In genomic region chr9:748861-749497, GRCh38 we compare ENCODE assay signal across 12 cellular contexts.
DNase-seq lines count a peak whose midpoint lies in the region; ATAC-seq and TF ChIP-seq lines count a peak whose summit lies in the region.
"Had no signal": no experiment of that assay in that cellular context is flagged by ENCODE, and none has a peak within 500 bp of the region (broad histone marks: within the 10 kb centered on the region; RNA-seq: fewer than 3 reads in every experiment).

No MANE protein-coding gene starts in this region.

- intact Hi-C loops in esophagus squamous epithelium (cut with DNase I), result no loop called here

- H3K4me2 ChIP-seq in GM23338, result no peak overlapping the region

- H3K36me3 Mint-ChIP-seq in GM23338 (ENCODE audit: low read depth), result peaks cover 12% of the 10 kb centered on the region; the same call in 2 of the 3 replicates
- H3K36me3 Mint-ChIP-seq in stimulated activated effector memory CD8-positive, alpha-beta T cell treated with anti-CD3 and anti-CD28 coated beads, Interleukin-12 subunit alpha, Interleukin-12 subunit beta, amount 100 ng/mL, for 72 hours, result no peaks in the 10 kb centered on the region
- peaks cover 6% of the 10 kb centered on the region for H3K36me3 Mint-ChIP-seq in activated T-helper 17 cell treated with anti-CD3 and anti-CD28 coated beads, Interleukin-2, amount 50 U/mL, for 72 hours (ENCODE audit: low read depth)
- H3K36me3 Mint-ChIP-seq: CD14-positive monocyte had no signal

- H3K9me2 ChIP-seq in GM23338 (ENCODE audit: insufficient read depth), result no peaks in the 10 kb centered on the region

- H3K4me1 ChIP-seq in GM23338 (ENCODE audit: insufficient read depth), result peaks cover 6% of the 10 kb centered on the region
- peaks cover 30 to 97% (median 47%) of the 10 kb centered on the region in 3 donors for H3K4me1 ChIP-seq in esophagus squamous epithelium

- TF ChIP-seq CTCF in GM23338 (conservative IDR thresholded peaks at IDR 0.05; ENCODE audit: low read depth in 2 of 2) (no peak), NB4 (IDR thresholded peaks at IDR 0.05; ENCODE audit: low read depth, low read length) (no peak), esophagus squamous epithelium (IDR thresholded peaks at IDR 0.05) (no peak)

- DNase-seq in GM23338 (ENCODE audit: low spot score) (no peak), NB4 (ENCODE audit: low read depth) (peak; percentile 60), esophagus squamous epithelium (lab: John Stamatoyannopoulos, UW) (no peak)
- no peak for DNase-seq in stimulated activated effector memory CD8-positive, alpha-beta T cell treated with anti-CD3 and anti-CD28 coated beads, Interleukin-12 subunit alpha, Interleukin-12 subunit beta, amount 100 ng/mL, for 72 hours (ENCODE audit: low spot score in 2 of 2)
- DNase-seq: NCI-H2081 treated with DMSO at 0.1 percent for 48 hours, testis had no signal

- H3K27me3 ChIP-seq in GM23338 (ENCODE audit: insufficient read depth) (no peaks in the 10 kb centered on the region), esophagus squamous epithelium (no peaks in the 10 kb centered on the region)
- H3K27me3 ChIP-seq: SJSA1, testis had no signal

- H3K9me3 Mint-ChIP-seq in GM23338, result no peaks in the 10 kb centered on the region; the same call in 1 of the 3 replicates
- H3K9me3 Mint-ChIP-seq in stimulated activated effector memory CD8-positive, alpha-beta T cell treated with anti-CD3 and anti-CD28 coated beads, Interleukin-12 subunit alpha, Interleukin-12 subunit beta, amount 100 ng/mL, for 72 hours, result no peaks in the 10 kb centered on the region
- H3K9me3 Mint-ChIP-seq in activated T-helper 17 cell treated with anti-CD3 and anti-CD28 coated beads, Interleukin-2, amount 50 U/mL, for 72 hours, result no peaks in the 10 kb centered on the region
- H3K9me3 Mint-ChIP-seq: CD14-positive monocyte had no signal

- no peaks in the 10 kb centered on the region for H3K9me3 ChIP-seq in esophagus squamous epithelium
- H3K9me3 ChIP-seq: SJSA1, testis had no signal

- H3K27ac ChIP-seq in GM23338 (ENCODE audit: low read depth) (no peak overlapping the region), esophagus squamous epithelium (peak overlapping the region; percentile 61 to 91 (median 76))
- H3K27ac ChIP-seq: SJSA1, testis had no signal

- WGBS in esophagus squamous epithelium, 2 donors, result 34 to 57% methylated on average over 9 to 10 of the region's 10 CpGs

- peak overlapping the region; percentile 44; the same call in 1 of the 2 replicates for H3K27ac Mint-ChIP-seq in GM23338
- peak overlapping the region; percentile 29 for H3K27ac Mint-ChIP-seq in stimulated activated effector memory CD8-positive, alpha-beta T cell treated with anti-CD3 and anti-CD28 coated beads, Interleukin-12 subunit alpha, Interleukin-12 subunit beta, amount 100 ng/mL, for 72 hours
- no peak overlapping the region for H3K27ac Mint-ChIP-seq in activated T-helper 17 cell treated with anti-CD3 and anti-CD28 coated beads, Interleukin-2, amount 50 U/mL, for 72 hours
- H3K27ac Mint-ChIP-seq: CD14-positive monocyte had no signal

- no peaks in the 10 kb centered on the region for H3F3A ChIP-seq in GM23338 (replicated peaks; ENCODE audit: low read depth)

- TF ChIP-seq POLR2A in NB4 (IDR thresholded peaks at IDR 0.05; ENCODE audit: extremely low read depth, insufficient read length) (peak; percentile 10), esophagus squamous epithelium (IDR thresholded peaks at IDR 0.05) (no peak)

- H3K4me1 Mint-ChIP-seq in GM23338, result peaks cover 19% of the 10 kb centered on the region
- H3K4me1 Mint-ChIP-seq in stimulated activated effector memory CD8-positive, alpha-beta T cell treated with anti-CD3 and anti-CD28 coated beads, Interleukin-12 subunit alpha, Interleukin-12 subunit beta, amount 100 ng/mL, for 72 hours, result peaks cover 23% of the 10 kb centered on the region
- no peaks in the 10 kb centered on the region for H3K4me1 Mint-ChIP-seq in activated T-helper 17 cell treated with anti-CD3 and anti-CD28 coated beads, Interleukin-2, amount 50 U/mL, for 72 hours

- H3K36me3 ChIP-seq in GM23338 (ENCODE audit: insufficient read depth), result no peaks in the 10 kb centered on the region
- peaks cover 0 to 33% (median 3%) of the 10 kb centered on the region in 3 donors for H3K36me3 ChIP-seq in esophagus squamous epithelium
- H3K36me3 ChIP-seq: SJSA1 had no signal

- no peak overlapping the region for H3K4me3 Mint-ChIP-seq in GM23338
- no peak overlapping the region for H3K4me3 Mint-ChIP-seq in stimulated activated effector memory CD8-positive, alpha-beta T cell treated with anti-CD3 and anti-CD28 coated beads, Interleukin-12 subunit alpha, Interleukin-12 subunit beta, amount 100 ng/mL, for 72 hours
- H3K4me3 Mint-ChIP-seq in activated T-helper 17 cell treated with anti-CD3 and anti-CD28 coated beads, Interleukin-2, amount 50 U/mL, for 72 hours, result no peak overlapping the region
- H3K4me3 Mint-ChIP-seq: CD14-positive monocyte had no signal

- H3K79me2 ChIP-seq in GM23338 (replicated peaks; ENCODE audit: insufficient read depth), result no peaks in the 10 kb centered on the region

- H2AFZ ChIP-seq in GM23338, result no peak overlapping the region

- no peaks in the 10 kb centered on the region for H4K20me1 ChIP-seq in GM23338 (replicated peaks; ENCODE audit: insufficient read depth)

- H3K27me3 Mint-ChIP-seq in GM23338 (ENCODE audit: insufficient read depth, low read depth, poor library complexity), result peaks cover 9% of the 10 kb centered on the region
- H3K27me3 Mint-ChIP-seq in activated T-helper 17 cell treated with anti-CD3 and anti-CD28 coated beads, Interleukin-2, amount 50 U/mL, for 72 hours, result no peaks in the 10 kb centered on the region

- no peak overlapping the region for H3K4me3 ChIP-seq in GM23338
- peak overlapping the region; percentile 59 for H3K4me3 ChIP-seq in NB4 (ENCODE audit: low read depth, low read length)
- H3K4me3 ChIP-seq in esophagus squamous epithelium, result no peak overlapping the region
- H3K4me3 ChIP-seq: GM12878, SJSA1, testis had no signal

- ATAC-seq in GM23338 (no peak), HG03159 (IDR thresholded peaks at IDR 0.05; ENCODE audit: unreplicated experiment) (no peak), HG02970 (IDR thresholded peaks at IDR 0.05; ENCODE audit: low FRiP score, unreplicated experiment) (no peak)
- ATAC-seq in stimulated activated effector memory CD8-positive, alpha-beta T cell treated with anti-CD3 and anti-CD28 coated beads, Interleukin-12 subunit alpha, Interleukin-12 subunit beta, amount 100 ng/mL, for 72 hours, result peak; percentile 16
- ATAC-seq in activated T-helper 17 cell treated with anti-CD3 and anti-CD28 coated beads, Interleukin-2, amount 50 U/mL, for 72 hours (replicated peaks), result no peak
- ATAC-seq: GM12878 had no signal

TF ChIP-seq in GM23338, 12 proteins besides CTCF, POLR2A, EP300 and RAD21 (continues in another document):
- no peak for TF ChIP-seq EZH2 (IDR thresholded peaks at IDR 0.05; ENCODE audit: low read depth, unreplicated experiment)
- no peak for TF ChIP-seq CREB1 (CRISPR knock-in tag; IDR thresholded peaks at IDR 0.05; ENCODE audit: low read depth)
